36 cellular contexts compared by ENCODE assay signal in genomic region chr12:48859607-48860006, GRCh38. TPM values are rescaled to one million over a fixed set of nuclear protein-coding genes. Genes with fewer than 3 reads are reported as not detected.
"Had no signal": no experiment of that assay in that cellular context is flagged by ENCODE, and none has a peak within 500 bp of the region (broad histone marks: within the 10 kb centered on the region; RNA-seq: fewer than 3 reads in every experiment).

No MANE protein-coding gene starts in this region.

- H3K9ac ChIP-seq: KMS-11 had no signal

- H3K27ac ChIP-seq: KMS-11 had no signal

- H3K4me3 ChIP-seq: MG63 had no signal

- H3K36me3 ChIP-seq: MG63 had no signal

- DNase-seq: Karpas-422, Kasumi-1, MG63, MM.1S, MV-4-11, NCI-H1048, NCI-H1092, NCI-H1092 treated with DMSO at 0.1 percent for 48 hours, NCI-H1105, NCI-H1105 treated with DMSO at 0.1 percent for 48 hours, NCI-H1417, NCI-H1417 treated with DMSO at 0.1 percent for 48 hours, NCI-H1436, NCI-H1436 treated with DMSO at 0.1 percent for 48 hours, NCI-H146, NCI-H1694, NCI-H1694 treated with DMSO at 0.1 percent for 48 hours, NCI-H187, NCI-H187 treated with DMSO at 0.1 percent for 48 hours, NCI-H1930, NCI-H2029, NCI-H2029 treated with DMSO at 0.1 percent for 48 hours, NCI-H2081, NCI-H2081 treated with DMSO at 0.1 percent for 48 hours, NCI-H2107, NCI-H2227 treated with DMSO at 0.1 percent for 48 hours, NCI-H226, NCI-H345, NCI-H446, NCI-H446 treated with DMSO at 0.1 percent for 48 hours, NCI-H510A, NCI-H510A treated with DMSO at 0.1 percent for 48 hours, NCI-H524, NCI-H524 treated with DMSO at 0.1 percent for 48 hours had no signal

- H3K4me2 ChIP-seq: KMS-11 had no signal

- H3K9me3 ChIP-seq: MG63 had no signal

RNA-seq across cellular contexts. Expression of gene RND1, which starts 6.1 kb away (rescaled TPM):
- total RNA-seq: LHCN-M2 had no signal
